ENCODE assay signal across 13 cellular contexts in genomic region chr17:38656959-38657823, GRCh38. TPM values are rescaled to one million over a fixed set of nuclear protein-coding genes. Genes with fewer than 3 reads are reported as not detected.
DNase-seq lines count a peak whose midpoint lies in the region; ATAC-seq and TF ChIP-seq lines count a peak whose summit lies in the region.
"Had no signal": no experiment of that assay in that cellular context is flagged by ENCODE, and none has a peak within 500 bp of the region (broad histone marks: within the 10 kb centered on the region; RNA-seq: fewer than 3 reads in every experiment).

No MANE protein-coding gene starts in this region.

- no peak for ATAC-seq in GM18907 (IDR thresholded peaks at IDR 0.05; ENCODE audit: unreplicated experiment)
- ATAC-seq: right cardiac atrium had no signal

- no peak overlapping the region for H3K4me3 Mint-ChIP-seq in glutamatergic neuron (ENCODE audit: unreplicated experiment)

- H3K9me3 ChIP-seq in SK-N-MC (ENCODE audit: low read depth, low read length) = no peaks in the 10 kb centered on the region

- H3K27ac Mint-ChIP-seq in glutamatergic neuron (ENCODE audit: unreplicated experiment) = peak overlapping the region; percentile 22

- TF ChIP-seq CTCF in glutamatergic neuron (IDR thresholded peaks at IDR 0.05; ENCODE audit: partially characterized antibody, unreplicated experiment) = no peak

- H3K36me3 ChIP-seq in SK-N-MC (ENCODE audit: insufficient read depth, low read length) = no peaks in the 10 kb centered on the region

- intact Hi-C loops in posterior vena cava (cut with DNase I) = loop anchor here in 1 of 2 donors (5.0 kb wide), 1 partner anchor 95 kb away; no protein-coding TSS in a partner anchor

- H3K36me3 Mint-ChIP-seq in glutamatergic neuron (ENCODE audit: unreplicated experiment) = no peaks in the 10 kb centered on the region

- DNase-seq in SK-N-MC (ENCODE audit: low read depth, low spot score) = no peak
- DNase-seq in glutamatergic neuron = peak; percentile 48
- DNase-seq in posterior vena cava (ENCODE audit: low spot score) = peak; percentile 72
- DNase-seq in stimulated activated CD4-positive, alpha-beta T cell treated with anti-CD3 and anti-CD28 coated beads, Interleukin-12 subunit alpha, Interleukin-12 subunit beta, amount 100 ng/mL, for 4 hours = no peak
- no peak for DNase-seq in cortex of kidney (lab: John Stamatoyannopoulos, UW)
- DNase-seq in activated CD4-positive, CD25-positive, alpha-beta regulatory T cell treated with anti-CD3 and anti-CD28 coated beads, Interleukin-2, amount 50 U/mL, for 72 hours = no peak
- DNase-seq: activated naive CD4-positive, alpha-beta T cell treated with anti-CD3 and anti-CD28 coated beads, Interleukin-2, amount 50 U/mL, for 16 hours; NCI-H345; right cardiac atrium; Right ventricle myocardium superior had no signal

- H3K9ac ChIP-seq in SK-N-MC (ENCODE audit: insufficient read length) = no peak overlapping the region

- H3K4me3 ChIP-seq in SK-N-MC = peak overlapping the region; percentile 42

- H3K27me3 Mint-ChIP-seq in glutamatergic neuron (ENCODE audit: unreplicated experiment) = peaks cover 12% of the 10 kb centered on the region

- H3K27ac ChIP-seq in SK-N-MC = peak overlapping the region; percentile 19; the same call in 1 of the 2 replicates
- H3K27ac ChIP-seq: C4-2B had no signal

- H3K9me3 Mint-ChIP-seq in glutamatergic neuron (ENCODE audit: unreplicated experiment) = peaks cover 5% of the 10 kb centered on the region

- peaks cover 26% of the 10 kb centered on the region for H3K4me1 Mint-ChIP-seq in glutamatergic neuron (ENCODE audit: low read depth, unreplicated experiment)

- peak; percentile 32 for TF ChIP-seq POLR2A in GM15510 (IDR thresholded peaks at IDR 0.05; ENCODE audit: borderline replicate concordance, extremely low read depth, insufficient read length)

RNA-seq across cellular contexts. Expression of gene EPOP, which starts 17.6 kb away (rescaled TPM):
- total RNA-seq in glutamatergic neuron (ENCODE audit: unreplicated experiment) (2.0 TPM), posterior vena cava (1 to 10 TPM; 1.6 to 2.6 TPM)

RNA-seq across cellular contexts. Expression of gene MLLT6, which starts 47.9 kb away (rescaled TPM):
- 59.8 TPM for total RNA-seq in glutamatergic neuron (ENCODE audit: unreplicated experiment)
- total RNA-seq in posterior vena cava = 10 to 100 TPM; 79.7 to 82.4 TPM

RNA-seq across cellular contexts. Expression of gene SRCIN1, which starts 51.4 kb away (rescaled TPM):
- total RNA-seq in glutamatergic neuron (ENCODE audit: unreplicated experiment) (20.8 TPM), posterior vena cava (1 to 10 TPM in 1 of 2 donors, under 1 TPM in 1; 0.93 to 1.2 TPM)

Comparison
In these comparisons a context has a peak if more than half of its experiments do, and no peak if none do; other contexts are left out.
1. DNase-seq: peak in glutamatergic neuron (single experiment) and posterior vena cava (single experiment); none in SK-N-MC (single experiment), stimulated activated CD4-positive, alpha-beta T cell treated with anti-CD3 and anti-CD28 coated beads, Interleukin-12 subunit alpha, Interleukin-12 subunit beta, amount 100 ng/mL, for 4 hours (single experiment), cortex of kidney (single experiment) and activated CD4-positive, CD25-positive, alpha-beta regulatory T cell treated with anti-CD3 and anti-CD28 coated beads, Interleukin-2, amount 50 U/mL, for 72 hours (single experiment).